Comparison of ENCODE assay signal across 25 cellular contexts in the genomic region with DNA sequence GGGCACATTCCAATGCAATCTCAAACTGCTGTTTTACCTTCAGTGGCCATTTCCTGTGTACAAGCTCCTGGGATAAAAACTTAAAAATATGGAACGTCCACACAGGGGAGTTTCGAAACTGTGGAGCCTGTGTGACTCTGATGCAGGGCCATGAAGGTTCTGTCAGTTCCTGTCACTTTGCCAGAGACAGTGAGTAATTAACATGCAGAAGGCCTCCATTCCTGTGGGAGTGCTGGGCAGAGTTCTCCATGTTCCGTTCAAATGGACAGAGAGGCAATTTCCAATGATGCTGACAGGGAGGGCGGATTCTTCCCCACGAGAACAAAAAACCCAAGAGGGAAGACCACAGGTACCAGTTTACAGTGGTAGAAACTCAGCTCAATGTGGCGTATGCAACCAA. TPM values are rescaled to one million over a fixed set of nuclear protein-coding genes. Genes with fewer than 3 reads are reported as not detected.
A peak's percentile ranks its signal among the peaks of the same experiment; 100 is the strongest.
DNase-seq lines count a peak whose midpoint lies in the region; ATAC-seq and TF ChIP-seq lines count a peak whose summit lies in the region.
"Had no signal": no experiment of that assay in that cellular context is flagged by ENCODE, and none has a peak within 500 bp of the region (broad histone marks: within the 10 kb centered on the region; RNA-seq: fewer than 3 reads in every experiment).

No MANE protein-coding gene starts in this region.

- no peak overlapping the region for H3K27ac Mint-ChIP-seq in stimulated activated memory B cell treated with anti-CD40 and anti-IgM and Interleukin-4, amounts not matched to agents 10 μg/mL and 1 μg/mL and 100 μg/mL, for 72 hours
- H3K27ac Mint-ChIP-seq: activated CD8-positive, alpha-beta T cell treated with anti-CD3 and anti-CD28 coated beads, Interleukin-2, amount 10 ng/mL, durations not matched to agents 7 days and 5 days; activated naive CD4-positive, alpha-beta T cell treated with anti-CD3 and anti-CD28 coated beads, Interleukin-2, amount 50 U/mL, for 24 hours; brain; stimulated activated naive CD8-positive, alpha-beta T cell treated with anti-CD3 and anti-CD28 coated beads, Interleukin-15, amount 100 ng/mL, for 72 hours; T-helper 17 cell had no signal

- peaks cover 5% of the 10 kb centered on the region for H3K36me3 Mint-ChIP-seq in stimulated activated memory B cell treated with anti-CD40 and anti-IgM and Interleukin-4, amounts not matched to agents 10 μg/mL and 1 μg/mL and 100 μg/mL, for 72 hours
- no peaks in the 10 kb centered on the region for H3K36me3 Mint-ChIP-seq in activated T-cell treated with anti-CD3 and anti-CD28 coated beads, Interleukin-2, amount 50 U/mL, for 4 hours (ENCODE audit: insufficient read depth)
- H3K36me3 Mint-ChIP-seq: activated naive CD4-positive, alpha-beta T cell treated with anti-CD3 and anti-CD28 coated beads, Interleukin-2, amount 50 U/mL, for 24 hours had no signal

- ATAC-seq in stimulated activated memory B cell treated with anti-CD40 and anti-IgM and Interleukin-4, amounts not matched to agents 10 μg/mL and 1 μg/mL and 100 μg/mL, for 72 hours: no peak
- ATAC-seq in activated T-cell treated with anti-CD3 and anti-CD28 coated beads, Interleukin-2, amount 50 U/mL, for 4 hours: no peak
- no peak for ATAC-seq in GM19035 (IDR thresholded peaks at IDR 0.05; ENCODE audit: unreplicated experiment)
- ATAC-seq: activated CD8-positive, alpha-beta T cell treated with anti-CD3 and anti-CD28 coated beads, Interleukin-2, amount 10 ng/mL, durations not matched to agents 7 days and 5 days; stimulated activated naive CD8-positive, alpha-beta T cell treated with anti-CD3 and anti-CD28 coated beads, Interleukin-15, amount 100 ng/mL, for 72 hours; T-helper 17 cell had no signal

- peak; percentile 66 for DNase-seq in EH (ENCODE audit: low read depth)
- DNase-seq in M059J (ENCODE audit: low read depth): peak; percentile 67
- peak; percentile 33 for DNase-seq in brain microvascular endothelial cell
- peak; percentile 8 for DNase-seq in kidney tubule cell (ENCODE audit: low spot score)
- no peak for DNase-seq in activated T-cell treated with anti-CD3 and anti-CD28 coated beads, Interleukin-2, amount 50 U/mL, for 4 hours
- DNase-seq: activated CD8-positive, alpha-beta T cell treated with anti-CD3 and anti-CD28 coated beads, Interleukin-2, amount 10 ng/mL, durations not matched to agents 7 days and 5 days; activated T-cell treated with anti-CD3 and anti-CD28 coated beads, Interleukin-2, amount 50 U/mL, for 48 hours; Caco-2; dorsolateral prefrontal cortex; erythroblast; mammary epithelial cell; NCI-H2029; NCI-H446 treated with DMSO at 0.1 percent for 48 hours; right lobe of liver; SHP77 treated with DMSO at 0.1 percent for 48 hours; stimulated activated CD4-positive, alpha-beta T cell treated with anti-CD3 and anti-CD28 coated beads, Interleukin-2, amount 100 ng/mL, for 24 hours; stimulated activated naive CD8-positive, alpha-beta T cell treated with anti-CD3 and anti-CD28 coated beads, Interleukin-15, amount 100 ng/mL, for 72 hours; T-helper 17 cell had no signal

- H3K27me3 ChIP-seq in brain microvascular endothelial cell (replicated peaks): no peaks in the 10 kb centered on the region
- H3K27me3 ChIP-seq: dorsolateral prefrontal cortex, right lobe of liver had no signal

- H3K4me1 Mint-ChIP-seq in stimulated activated memory B cell treated with anti-CD40 and anti-IgM and Interleukin-4, amounts not matched to agents 10 μg/mL and 1 μg/mL and 100 μg/mL, for 72 hours: peaks cover 10% of the 10 kb centered on the region
- peaks cover 33% of the 10 kb centered on the region for H3K4me1 Mint-ChIP-seq in activated T-cell treated with anti-CD3 and anti-CD28 coated beads, Interleukin-2, amount 50 U/mL, for 4 hours (ENCODE audit: low read depth)
- H3K4me1 Mint-ChIP-seq: brain had no signal

- in situ Hi-C loops in brain microvascular endothelial cell (cut with HindIII; ENCODE audit: low pct_ligation_motif_present, low sequenced_read_pairs): no loop called here

- no peak overlapping the region for H3K27ac ChIP-seq in brain microvascular endothelial cell
- H3K27ac ChIP-seq: dorsolateral prefrontal cortex, right lobe of liver had no signal

- peaks cover 10% of the 10 kb centered on the region for H3K27me3 Mint-ChIP-seq in stimulated activated memory B cell treated with anti-CD40 and anti-IgM and Interleukin-4, amounts not matched to agents 10 μg/mL and 1 μg/mL and 100 μg/mL, for 72 hours
- no peaks in the 10 kb centered on the region for H3K27me3 Mint-ChIP-seq in activated T-cell treated with anti-CD3 and anti-CD28 coated beads, Interleukin-2, amount 50 U/mL, for 4 hours (ENCODE audit: low read depth)
- H3K27me3 Mint-ChIP-seq: activated naive CD4-positive, alpha-beta T cell treated with anti-CD3 and anti-CD28 coated beads, Interleukin-2, amount 50 U/mL, for 24 hours; stimulated activated naive CD8-positive, alpha-beta T cell treated with anti-CD3 and anti-CD28 coated beads, Interleukin-15, amount 100 ng/mL, for 72 hours; T-helper 17 cell had no signal

- TF ChIP-seq CTCF in brain microvascular endothelial cell (IDR thresholded peaks at IDR 0.05; ENCODE audit: low read depth, low read length, missing control alignments): no peak

- H3K4me3 ChIP-seq in brain microvascular endothelial cell (ENCODE audit: low read depth, low read length): no peak overlapping the region
- H3K4me3 ChIP-seq: dorsolateral prefrontal cortex, right lobe of liver had no signal

- H3K4me3 Mint-ChIP-seq in stimulated activated memory B cell treated with anti-CD40 and anti-IgM and Interleukin-4, amounts not matched to agents 10 μg/mL and 1 μg/mL and 100 μg/mL, for 72 hours: no peak overlapping the region
- no peak overlapping the region for H3K4me3 Mint-ChIP-seq in activated T-cell treated with anti-CD3 and anti-CD28 coated beads, Interleukin-2, amount 50 U/mL, for 4 hours
- H3K4me3 Mint-ChIP-seq: activated CD8-positive, alpha-beta T cell treated with anti-CD3 and anti-CD28 coated beads, Interleukin-2, amount 10 ng/mL, durations not matched to agents 7 days and 5 days; activated naive CD4-positive, alpha-beta T cell treated with anti-CD3 and anti-CD28 coated beads, Interleukin-2, amount 50 U/mL, for 24 hours; brain; stimulated activated naive CD8-positive, alpha-beta T cell treated with anti-CD3 and anti-CD28 coated beads, Interleukin-15, amount 100 ng/mL, for 72 hours; T-helper 17 cell had no signal

- no peaks in the 10 kb centered on the region for H3K9me3 Mint-ChIP-seq in stimulated activated memory B cell treated with anti-CD40 and anti-IgM and Interleukin-4, amounts not matched to agents 10 μg/mL and 1 μg/mL and 100 μg/mL, for 72 hours
- no peaks in the 10 kb centered on the region for H3K9me3 Mint-ChIP-seq in activated T-cell treated with anti-CD3 and anti-CD28 coated beads, Interleukin-2, amount 50 U/mL, for 4 hours
- H3K9me3 Mint-ChIP-seq: activated naive CD4-positive, alpha-beta T cell treated with anti-CD3 and anti-CD28 coated beads, Interleukin-2, amount 50 U/mL, for 24 hours had no signal

- H3K36me3 ChIP-seq in brain microvascular endothelial cell (replicated peaks): no peaks in the 10 kb centered on the region
- H3K36me3 ChIP-seq: right lobe of liver had no signal

RNA-seq across cellular contexts. Expression of a gene that starts 24.4 kb away (rescaled TPM):
- not detected in 2 replicates for total RNA-seq in M059J (2014; rRNA removed; shearing (Covaris generic))
- not detected for total RNA-seq in activated T-cell treated with anti-CD3 and anti-CD28 coated beads, Interleukin-2, amount 50 U/mL, for 4 hours
- total RNA-seq: activated CD8-positive, alpha-beta T cell treated with anti-CD3 and anti-CD28 coated beads, Interleukin-2, amount 10 ng/mL, durations not matched to agents 7 days and 5 days; G401; osteocyte; right lobe of liver; T-helper 17 cell; ureter had no signal

RNA-seq across cellular contexts. Expression of a gene that starts 37.8 kb away (rescaled TPM):
- 2.0 and 2.1 TPM in 2 replicates for total RNA-seq in M059J (2014; rRNA removed; shearing (Covaris generic))
- under 1 TPM; 0.14 to 0.84 (median 0.71) TPM for total RNA-seq in activated T-cell treated with anti-CD3 and anti-CD28 coated beads, Interleukin-2, amount 50 U/mL, for 4 hours
- total RNA-seq: activated CD8-positive, alpha-beta T cell treated with anti-CD3 and anti-CD28 coated beads, Interleukin-2, amount 10 ng/mL, durations not matched to agents 7 days and 5 days had no signal
